ENCODE assay signal across 9 cellular contexts in genomic region chr4:122218762-122219161, GRCh38.
A peak's percentile ranks its signal among the peaks of the same experiment; 100 is the strongest.
DNase-seq lines count a peak whose midpoint lies in the region; ATAC-seq, FAIRE-seq and TF ChIP-seq lines count a peak whose summit lies in the region.
"Had no signal": no experiment of that assay in that cellular context is flagged by ENCODE, and none has a peak within 500 bp of the region (broad histone marks: within the 10 kb centered on the region; RNA-seq: fewer than 3 reads in every experiment).

No MANE protein-coding gene starts in this region.

- H3K27me3 ChIP-seq in heart right ventricle = no peaks in the 10 kb centered on the region
- no peaks in the 10 kb centered on the region for H3K27me3 ChIP-seq in gastroesophageal sphincter

- no peak for TF ChIP-seq POLR2A in gastroesophageal sphincter (IDR thresholded peaks at IDR 0.05)

- H3K4me3 ChIP-seq in heart right ventricle = no peak overlapping the region
- no peak overlapping the region for H3K4me3 ChIP-seq in gastroesophageal sphincter

- intact Hi-C loops in heart right ventricle (cut with DNase I) = no loop called here
- intact Hi-C loops in left ventricle myocardium superior (cut with micrococcal nuclease) = no loop called here

- TF ChIP-seq EP300 in gastroesophageal sphincter (IDR thresholded peaks at IDR 0.05) = no peak

- no peak overlapping the region for H3K27ac ChIP-seq in heart right ventricle
- no peak overlapping the region for H3K27ac ChIP-seq in gastroesophageal sphincter

- DNase-seq in heart right ventricle (no peak), left ventricle myocardium superior (no peak), OCI-M1 (lab: John Stamatoyannopoulos, UW) (peak; percentile 9), urothelium cell line (ENCODE audit: low spot score) (peak; percentile 6), 8988T (no peak), GM10266 (ENCODE audit: extremely low spot score) (no peak), KBM-7 (no peak)

- H3K4me1 ChIP-seq in heart right ventricle (peaks cover 0 to 4% (median 0%) of the 10 kb centered on the region in 9 donors), gastroesophageal sphincter (no peaks in the 10 kb centered on the region)
- H3K4me1 ChIP-seq: Caco-2 had no signal

- in situ Hi-C loops in KBM-7 (cut with MboI; ENCODE audit: low pct_unique_long_range_greater_than_20kb, low sequenced_read_pairs) = no loop called here

- ATAC-seq in heart right ventricle = no peak
- no peak for ATAC-seq in left ventricle myocardium superior
- no peak for ATAC-seq in gastroesophageal sphincter

- no peak for FAIRE-seq in urothelium cell line (lab: Jason Lieb, UNC)

- no peaks in the 10 kb centered on the region for H3K9me3 ChIP-seq in heart right ventricle
- H3K9me3 ChIP-seq in gastroesophageal sphincter = no peaks in the 10 kb centered on the region
- H3K9me3 ChIP-seq: Caco-2 had no signal

- H3K36me3 ChIP-seq in heart right ventricle (peaks cover 0 to 77% (median 14%) of the 10 kb centered on the region in 9 donors), gastroesophageal sphincter (peaks cover 3 to 62% of the 10 kb centered on the region in 2 donors)

- TF ChIP-seq CTCF in heart right ventricle (IDR thresholded peaks at IDR 0.05) = peak in 7 of 9 donors; percentile 27 to 57 (median 38)
- peak in 3 of 4 experiments; percentile 18 to 21 (median 20) for TF ChIP-seq CTCF in gastroesophageal sphincter (IDR thresholded peaks at IDR 0.05)
- no peak for TF ChIP-seq CTCF in GM10266 (IDR thresholded peaks at IDR 0.05; ENCODE audit: control insufficient read depth, insufficient read depth, low read depth, missing control alignments)

- 28 to 42% methylated on average over 1 of the region's 1 CpG for WGBS in heart right ventricle, 2 donors
- 15 to 67% methylated on average over 1 of the region's 1 CpG for WGBS in gastroesophageal sphincter (ENCODE audit: low coverage in 1 of 2), 2 donors

Comparison
In these comparisons a context has a peak if more than half of its experiments do, and no peak if none do; other contexts are left out.
1. DNase-seq: peak in OCI-M1 (single experiment) and urothelium cell line (single experiment); none in heart right ventricle (0 of 2), left ventricle myocardium superior (single experiment), 8988T (single experiment), GM10266 (single experiment) and KBM-7 (single experiment).